Comparison of ENCODE assay signal across 3 cellular contexts in the genomic region with DNA sequence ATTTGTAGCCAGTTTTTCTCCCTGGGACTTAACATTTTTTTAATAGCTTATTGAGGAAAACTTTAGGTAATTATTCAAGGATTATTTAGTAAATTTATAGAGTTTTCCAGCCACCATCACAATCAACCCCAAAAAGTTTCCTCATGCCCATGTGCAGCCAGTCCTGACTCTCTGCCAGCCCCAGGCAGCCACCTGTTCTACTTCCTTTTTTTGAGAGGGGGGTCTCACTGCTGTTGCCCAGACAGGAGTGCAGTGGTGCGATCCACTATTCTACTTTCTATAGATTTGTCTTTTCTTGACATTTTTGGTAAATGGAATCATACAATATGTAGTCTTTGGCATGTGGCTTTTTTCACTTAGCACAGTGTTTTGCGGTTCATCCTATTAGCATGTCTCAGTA.
"Had no signal": no experiment of that assay in that cellular context is flagged by ENCODE, and none has a peak within 500 bp of the region (broad histone marks: within the 10 kb centered on the region; RNA-seq: fewer than 3 reads in every experiment).

No MANE protein-coding gene starts in this region.

- ATAC-seq: GM12878 had no signal

- DNase-seq: GDM1, GF-D8 had no signal

- H3K4me3 ChIP-seq: GM12878 had no signal
